In genomic region chr15:101368868-101369642, GRCh38 we compare ENCODE assay signal across 25 cellular contexts.
DNase-seq lines count a peak whose midpoint lies in the region; ATAC-seq and TF ChIP-seq lines count a peak whose summit lies in the region.
"Had no signal": no experiment of that assay in that cellular context is flagged by ENCODE, and none has a peak within 500 bp of the region (broad histone marks: within the 10 kb centered on the region; RNA-seq: fewer than 3 reads in every experiment).

No MANE protein-coding gene starts in this region.

- peaks cover 13% of the 10 kb centered on the region for H3K4me1 Mint-ChIP-seq in CD8-positive, alpha-beta T cell (ENCODE audit: low read depth)

- no peak for TF ChIP-seq CTCF in RWPE2 (IDR thresholded peaks at IDR 0.05; ENCODE audit: poor library complexity, severe bottlenecking)
- no peak for TF ChIP-seq CTCF in CD8-positive, alpha-beta T cell (IDR thresholded peaks at IDR 0.05)

- H3K4me3 Mint-ChIP-seq in CD8-positive, alpha-beta T cell, result no peak overlapping the region
- H3K4me3 Mint-ChIP-seq: CD4-positive, alpha-beta memory T cell had no signal

- no peak overlapping the region for H3K27ac ChIP-seq in RWPE2 (ENCODE audit: poor library complexity, severe bottlenecking)
- no peak overlapping the region for H3K27ac ChIP-seq in CD8-positive, alpha-beta T cell (ENCODE audit: low read depth, low read length)
- H3K27ac ChIP-seq: BLaER1 treated with 17β-estradiol and CSF1 and Interleukin-3, amounts not matched to agents 10 nM and 100 nM; PC-9; SK-N-MC had no signal

- H3K36me3 ChIP-seq in RWPE2 (ENCODE audit: low read depth), result no peaks in the 10 kb centered on the region
- H3K36me3 ChIP-seq in CD8-positive, alpha-beta T cell (ENCODE audit: insufficient read depth, low read length), result no peaks in the 10 kb centered on the region
- H3K36me3 ChIP-seq: BLaER1 treated with 17β-estradiol and CSF1 and Interleukin-3, amounts not matched to agents 10 nM and 100 nM had no signal

- POLR2A ChIA-PET in CD8-positive, alpha-beta T cell (lab: Charles Lee), result no interaction called here

- no peak overlapping the region for H3K4me3 ChIP-seq in RWPE2 (ENCODE audit: severe bottlenecking)
- H3K4me3 ChIP-seq in CD8-positive, alpha-beta T cell (ENCODE audit: low read depth, low read length), result no peak overlapping the region
- H3K4me3 ChIP-seq: BLaER1 treated with 17β-estradiol and CSF1 and Interleukin-3, amounts not matched to agents 10 nM and 100 nM; PC-9; SK-N-MC had no signal

- ATAC-seq in RWPE2 (ENCODE audit: low read depth) (no peak), left cardiac atrium (peak; percentile 46 to 78), HG03469 (IDR thresholded peaks at IDR 0.05; ENCODE audit: unreplicated experiment) (no peak), GM18873 (IDR thresholded peaks at IDR 0.05; ENCODE audit: low FRiP score, unreplicated experiment) (no peak)
- no peak for ATAC-seq in CD8-positive, alpha-beta T cell

- no peak overlapping the region for H3K27ac Mint-ChIP-seq in CD8-positive, alpha-beta T cell
- H3K27ac Mint-ChIP-seq: CD4-positive, alpha-beta memory T cell had no signal

- intact Hi-C loops in left cardiac atrium (cut with DNase I), result no loop called here
- intact Hi-C loops in CD8-positive, alpha-beta T cell (cut with DNase I, micrococcal nuclease), result no loop called here

- H3K27me3 ChIP-seq in RWPE2 (ENCODE audit: insufficient read depth, poor library complexity, severe bottlenecking), result no peaks in the 10 kb centered on the region
- H3K27me3 ChIP-seq in CD8-positive, alpha-beta T cell (ENCODE audit: insufficient read depth, low read length), result no peaks in the 10 kb centered on the region
- H3K27me3 ChIP-seq: BLaER1 treated with 17β-estradiol and CSF1 and Interleukin-3, amounts not matched to agents 10 nM and 100 nM had no signal

- H3K9me3 ChIP-seq in RWPE2 (ENCODE audit: severe bottlenecking), result no peaks in the 10 kb centered on the region
- no peaks in the 10 kb centered on the region for H3K9me3 ChIP-seq in CD8-positive, alpha-beta T cell (ENCODE audit: low read length)
- H3K9me3 ChIP-seq: Caco-2 had no signal

- H3K36me3 Mint-ChIP-seq in CD8-positive, alpha-beta T cell, result no peaks in the 10 kb centered on the region
- H3K36me3 Mint-ChIP-seq: CD4-positive, alpha-beta memory T cell had no signal

- H3K4me1 ChIP-seq in RWPE2 (ENCODE audit: insufficient read depth, poor library complexity, severe bottlenecking), result no peaks in the 10 kb centered on the region
- peaks cover 12% of the 10 kb centered on the region for H3K4me1 ChIP-seq in CD8-positive, alpha-beta T cell (ENCODE audit: insufficient read depth, low read length)
- H3K4me1 ChIP-seq: Caco-2 had no signal

- peaks cover 7% of the 10 kb centered on the region for H3K9me3 Mint-ChIP-seq in CD8-positive, alpha-beta T cell

- CTCF ChIA-PET in CD8-positive, alpha-beta T cell (lab: Charles Lee), result no interaction called here

- DNase-seq in RWPE2 (ENCODE audit: low spot score), result peak; percentile 54
- no peak for DNase-seq in left cardiac atrium
- DNase-seq in left kidney (ENCODE audit: low read depth, low spot score), result peak; percentile 30
- peak; percentile 58 for DNase-seq in retina
- no peak for DNase-seq in CD8-positive, alpha-beta T cell
- no peak for DNase-seq in anterior cingulate cortex (lab: John Stamatoyannopoulos, UW)
- DNase-seq: AML-193; Caco-2; CD4-positive, alpha-beta memory T cell; DMS79; EL; GF-D8; KBM-7; MV-4-11; NCI-H1105; NCI-H146; NCI-H1930; NCI-H446 treated with DMSO at 0.1 percent for 48 hours; NCI-H526 treated with DMSO at 0.1 percent for 48 hours; PC-9; SHP77 treated with DMSO at 0.1 percent for 48 hours had no signal

- peaks cover 6% of the 10 kb centered on the region for H3K27me3 Mint-ChIP-seq in CD8-positive, alpha-beta T cell (ENCODE audit: low read depth)

Comparison
In these comparisons a context has a peak if more than half of its experiments do, and no peak if none do; other contexts are left out.
1. ATAC-seq: peak in left cardiac atrium (2 of 2); none in RWPE2 (single experiment), HG03469 (single experiment), CD8-positive, alpha-beta T cell (single experiment) and GM18873 (single experiment).
2. DNase-seq: peak in RWPE2 (single experiment), left kidney (single experiment) and retina (single experiment); none in left cardiac atrium (single experiment), CD8-positive, alpha-beta T cell (0 of 7) and anterior cingulate cortex (0 of 58).